ENCODE assay signal across 8 cellular contexts in genomic region chr17:7034955-7035590, GRCh38. TPM values are rescaled to one million over a fixed set of nuclear protein-coding genes. Genes with fewer than 3 reads are reported as not detected.
DNase-seq lines count a peak whose midpoint lies in the region; ATAC-seq, FAIRE-seq and TF ChIP-seq lines count a peak whose summit lies in the region.

No MANE protein-coding gene starts in this region.

- peaks cover 15% of the 10 kb centered on the region for H3K4me1 ChIP-seq in astrocyte (ENCODE audit: insufficient read depth, low read length)

- DNase-seq in NK-92 treated with Interleukin-12 subunit alpha and Interleukin-12 subunit beta, amount 100 ng/mL, for 24 hours (lab: John Stamatoyannopoulos, UW), result peak; percentile 12
- no peak for DNase-seq in NK-92 (lab: John Stamatoyannopoulos, UW; ENCODE audit: unreplicated experiment)
- no peak for DNase-seq in astrocyte (ENCODE audit: low read depth)
- peak; percentile 77 for DNase-seq in kidney glomerular epithelial cell (lab: John Stamatoyannopoulos, UW)
- DNase-seq in stimulated activated naive CD8-positive, alpha-beta T cell treated with anti-CD3 and anti-CD28 coated beads, Interleukin-15, amount 100 ng/mL, for 72 hours, result peak; percentile 54 to 66
- no peak for DNase-seq in COLO829 (ENCODE audit: low spot score)
- DNase-seq in cerebellar cortex (ENCODE audit: low spot score), result no peak

- H3K36me3 Mint-ChIP-seq in astrocyte (ENCODE audit: low read depth, unreplicated experiment), result peaks cover 6% of the 10 kb centered on the region

- H3K9me3 ChIP-seq in astrocyte (ENCODE audit: insufficient read depth, low read depth, low read length), result no peaks in the 10 kb centered on the region

- no peaks in the 10 kb centered on the region for H3K79me2 ChIP-seq in astrocyte (ENCODE audit: insufficient read depth, low read length)

- H3K4me3 Mint-ChIP-seq in astrocyte (ENCODE audit: unreplicated experiment), result peak overlapping the region; percentile 94
- peak overlapping the region; percentile 89 to 92 for H3K4me3 Mint-ChIP-seq in stimulated activated naive CD8-positive, alpha-beta T cell treated with anti-CD3 and anti-CD28 coated beads, Interleukin-15, amount 100 ng/mL, for 72 hours

- H3K36me3 ChIP-seq in astrocyte (ENCODE audit: insufficient read depth, low read length), result no peaks in the 10 kb centered on the region

- H2AFZ ChIP-seq in astrocyte (ENCODE audit: low read depth, low read length), result peak overlapping the region; percentile 89

- peak overlapping the region; percentile 61 for H3K27ac ChIP-seq in astrocyte (ENCODE audit: low read depth, low read length)

- no peaks in the 10 kb centered on the region for H4K20me1 ChIP-seq in astrocyte (ENCODE audit: insufficient read depth, low read length)

- no peak for FAIRE-seq in astrocyte (lab: Jason Lieb, UNC)

- peak overlapping the region; percentile 70 for H3K4me3 ChIP-seq in astrocyte (ENCODE audit: insufficient read depth, low read depth, low read length)

- peak overlapping the region; percentile 80 for H3K9ac ChIP-seq in astrocyte (ENCODE audit: low read length)

- peak; percentile 14 for ATAC-seq in HG03565 (IDR thresholded peaks at IDR 0.05; ENCODE audit: unreplicated experiment)
- peak; percentile 70 for ATAC-seq in stimulated activated naive CD8-positive, alpha-beta T cell treated with anti-CD3 and anti-CD28 coated beads, Interleukin-15, amount 100 ng/mL, for 72 hours

- peak overlapping the region; percentile 72 for H3K27ac Mint-ChIP-seq in astrocyte (ENCODE audit: unreplicated experiment)
- H3K27ac Mint-ChIP-seq in stimulated activated naive CD8-positive, alpha-beta T cell treated with anti-CD3 and anti-CD28 coated beads, Interleukin-15, amount 100 ng/mL, for 72 hours, result peak overlapping the region; percentile 98

- H3K4me2 ChIP-seq in astrocyte (ENCODE audit: low read length), result peak overlapping the region; percentile 93

- no peaks in the 10 kb centered on the region for H3K27me3 ChIP-seq in astrocyte (ENCODE audit: insufficient read depth, low read length)

- peaks cover 2% of the 10 kb centered on the region for H3K9me3 Mint-ChIP-seq in astrocyte (ENCODE audit: unreplicated experiment)
- H3K9me3 Mint-ChIP-seq in stimulated activated naive CD8-positive, alpha-beta T cell treated with anti-CD3 and anti-CD28 coated beads, Interleukin-15, amount 100 ng/mL, for 72 hours, result no peaks in the 10 kb centered on the region

- H3K4me1 Mint-ChIP-seq in astrocyte (ENCODE audit: low read depth, unreplicated experiment), result peaks cover 7% of the 10 kb centered on the region
- H3K4me1 Mint-ChIP-seq in stimulated activated naive CD8-positive, alpha-beta T cell treated with anti-CD3 and anti-CD28 coated beads, Interleukin-15, amount 100 ng/mL, for 72 hours, result peaks cover 80% of the 10 kb centered on the region

- peaks cover 2% of the 10 kb centered on the region for H3K27me3 Mint-ChIP-seq in astrocyte (ENCODE audit: low read depth, unreplicated experiment)
- H3K27me3 Mint-ChIP-seq in stimulated activated naive CD8-positive, alpha-beta T cell treated with anti-CD3 and anti-CD28 coated beads, Interleukin-15, amount 100 ng/mL, for 72 hours, result no peaks in the 10 kb centered on the region

- TF ChIP-seq CTCF in astrocyte (IDR thresholded peaks at IDR 0.05; ENCODE audit: insufficient read depth, low read depth, low read length), result no peak

RNA-seq across cellular contexts. Expression of gene SLC16A13, which starts 0.7 kb away (rescaled TPM):
- 6.6 and 6.7 TPM in 2 replicates for total RNA-seq in astrocyte

RNA-seq across cellular contexts. Expression of gene SLC16A11, which starts 8.8 kb away (rescaled TPM):
- total RNA-seq in astrocyte, result not detected in 2 replicates

RNA-seq across cellular contexts. Expression of gene BCL6B, which starts 12.2 kb away (rescaled TPM):
- total RNA-seq in astrocyte, result not detected in 2 replicates

RNA-seq across cellular contexts. Expression of gene RNASEK, which starts 22.6 kb away (rescaled TPM):
- 245 and 259 TPM in 2 replicates for total RNA-seq in astrocyte

RNA-seq across cellular contexts. Expression of gene ALOX12, which starts 39.2 kb away (rescaled TPM):
- not detected in 2 replicates for total RNA-seq in astrocyte

Comparison
In these comparisons a context has a peak if more than half of its experiments do, and no peak if none do; other contexts are left out.
1. DNase-seq: peak in NK-92 treated with Interleukin-12 subunit alpha and Interleukin-12 subunit beta, amount 100 ng/mL, for 24 hours (single experiment), kidney glomerular epithelial cell (single experiment) and stimulated activated naive CD8-positive, alpha-beta T cell treated with anti-CD3 and anti-CD28 coated beads, Interleukin-15, amount 100 ng/mL, for 72 hours (2 of 2); none in NK-92 (single experiment), astrocyte (single experiment), COLO829 (single experiment) and cerebellar cortex (single experiment).